Comparison of ENCODE assay signal across 1 cellular context in the genomic region with DNA sequence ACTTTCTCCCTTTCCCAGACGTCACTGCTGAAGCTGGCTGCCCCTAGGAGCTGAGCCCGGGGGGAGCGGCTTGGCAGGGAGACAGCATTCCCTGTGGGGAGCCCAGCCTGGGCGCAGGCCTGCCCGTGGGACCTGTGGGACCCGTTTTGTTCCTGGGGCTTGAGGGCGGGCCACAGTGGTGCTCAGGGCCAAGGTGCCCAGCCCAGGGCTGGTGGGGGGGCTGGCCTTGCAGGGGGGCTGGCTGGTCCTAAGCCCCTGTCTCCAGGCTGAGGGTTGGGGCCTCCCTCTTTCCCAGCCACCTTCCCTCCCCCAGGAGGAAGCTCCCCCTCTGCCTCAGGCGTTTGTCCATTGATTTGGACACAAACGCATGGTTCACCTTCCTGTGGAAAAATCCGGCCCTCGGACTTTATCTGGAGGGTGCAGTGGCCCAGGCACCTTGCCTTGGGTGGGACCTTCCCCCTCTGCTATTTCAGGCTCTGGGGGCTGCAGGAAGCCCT.
TF ChIP-seq lines count a peak whose summit lies in the region.

No MANE protein-coding gene starts in this region.

TF ChIP-seq in IMR-90, 13 proteins besides CTCF, POLR2A, EP300 and RAD21:
- TF ChIP-seq SMC3 (IDR thresholded peaks at IDR 0.05; ENCODE audit: low read depth, low read length) = no peak
- no peak for TF ChIP-seq NFE2L2 (IDR thresholded peaks at IDR 0.05; ENCODE audit: low read depth, low read length)
- no peak for TF ChIP-seq CEBPB (IDR thresholded peaks at IDR 0.05; ENCODE audit: low read depth, low read length)
- no peak for TF ChIP-seq RFX5 (IDR thresholded peaks at IDR 0.05; ENCODE audit: low read depth, low read length)
- TF ChIP-seq RCOR1 (IDR thresholded peaks at IDR 0.05; ENCODE audit: insufficient replicate concordance, low read length) = no peak
- TF ChIP-seq BHLHE40 (IDR thresholded peaks at IDR 0.05; ENCODE audit: low read depth, low read length) = no peak
- TF ChIP-seq, protein P1, sequence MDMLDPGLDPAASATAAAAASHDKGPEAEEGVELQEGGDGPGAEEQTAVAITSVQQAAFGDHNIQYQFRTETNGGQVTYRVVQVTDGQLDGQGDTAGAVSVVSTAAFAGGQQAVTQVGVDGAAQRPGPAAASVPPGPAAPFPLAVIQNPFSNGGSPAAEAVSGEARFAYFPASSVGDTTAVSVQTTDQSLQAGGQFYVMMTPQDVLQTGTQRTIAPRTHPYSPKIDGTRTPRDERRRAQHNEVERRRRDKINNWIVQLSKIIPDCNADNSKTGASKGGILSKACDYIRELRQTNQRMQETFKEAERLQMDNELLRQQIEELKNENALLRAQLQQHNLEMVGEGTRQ (IDR thresholded peaks at IDR 0.05; ENCODE audit: low read depth, low read length) = no peak
- no peak for TF ChIP-seq MXI1 (IDR thresholded peaks at IDR 0.05; ENCODE audit: borderline replicate concordance, low read depth, low read length)
- TF ChIP-seq CHD1 (IDR thresholded peaks at IDR 0.05; ENCODE audit: low read depth, low read length) = no peak
- TF ChIP-seq FOS (IDR thresholded peaks at IDR 0.05; ENCODE audit: low read depth, low read length) = no peak
- TF ChIP-seq MAFK (IDR thresholded peaks at IDR 0.05; ENCODE audit: low read depth, low read length) = no peak
- no peak for TF ChIP-seq MAZ (IDR thresholded peaks at IDR 0.05; ENCODE audit: borderline replicate concordance, low read depth, low read length)
- TF ChIP-seq, protein P2, sequence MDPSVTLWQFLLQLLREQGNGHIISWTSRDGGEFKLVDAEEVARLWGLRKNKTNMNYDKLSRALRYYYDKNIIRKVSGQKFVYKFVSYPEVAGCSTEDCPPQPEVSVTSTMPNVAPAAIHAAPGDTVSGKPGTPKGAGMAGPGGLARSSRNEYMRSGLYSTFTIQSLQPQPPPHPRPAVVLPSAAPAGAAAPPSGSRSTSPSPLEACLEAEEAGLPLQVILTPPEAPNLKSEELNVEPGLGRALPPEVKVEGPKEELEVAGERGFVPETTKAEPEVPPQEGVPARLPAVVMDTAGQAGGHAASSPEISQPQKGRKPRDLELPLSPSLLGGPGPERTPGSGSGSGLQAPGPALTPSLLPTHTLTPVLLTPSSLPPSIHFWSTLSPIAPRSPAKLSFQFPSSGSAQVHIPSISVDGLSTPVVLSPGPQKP (IDR thresholded peaks at IDR 0.05; ENCODE audit: borderline replicate concordance, low read depth, low read length) = no peak
